In genomic region chr1:229118662-229119061, GRCh38 we compare ENCODE assay signal across 15 cellular contexts.
DNase-seq lines count a peak whose midpoint lies in the region; TF ChIP-seq lines count a peak whose summit lies in the region.
"Had no signal": no experiment of that assay in that cellular context is flagged by ENCODE, and none has a peak within 500 bp of the region (broad histone marks: within the 10 kb centered on the region; RNA-seq: fewer than 3 reads in every experiment).

No MANE protein-coding gene starts in this region.

- H3K27ac Mint-ChIP-seq in progenitor cell of endocrine pancreas: peak overlapping the region; percentile 31
- no peak overlapping the region for H3K27ac Mint-ChIP-seq in activated CD4-positive, alpha-beta T cell treated with anti-CD3 and anti-CD28 coated beads, Interleukin-2, amount 10 ng/mL, durations not matched to agents 24 days and 14 days

- TF ChIP-seq CTCF in RWPE1 (conservative IDR thresholded peaks at IDR 0.05; ENCODE audit: low read depth) (no peak), esophagus squamous epithelium (IDR thresholded peaks at IDR 0.05) (no peak), progenitor cell of endocrine pancreas (IDR thresholded peaks at IDR 0.05; ENCODE audit: unreplicated experiment) (no peak)

- no peak overlapping the region for H3K9ac ChIP-seq in BLaER1

- intact Hi-C loops in esophagus squamous epithelium (cut with DNase I): no loop called here
- intact Hi-C loops in activated CD4-positive, alpha-beta T cell treated with anti-CD3 and anti-CD28 coated beads, Interleukin-2, amount 10 ng/mL, durations not matched to agents 24 days and 14 days (cut with micrococcal nuclease): no loop called here

- H3K27me3 ChIP-seq in BLaER1 (no peaks in the 10 kb centered on the region), esophagus squamous epithelium (no peaks in the 10 kb centered on the region)

- POLR2A ChIA-PET in RWPE1 (lab: Yijun Ruan, JAX; ENCODE audit: low non-redundant PET): no interaction called here

- H3K4me2 ChIP-seq in BLaER1: peak overlapping the region; percentile 89; the same call in 1 of the 2 replicates

- H3K27ac ChIP-seq in BLaER1 (no peak overlapping the region; the same call in 1 of the 2 replicates), RWPE1 (peak overlapping the region; percentile 85), esophagus squamous epithelium (peak overlapping the region in 3 of 4 donors; percentile 28 to 80 (median 30))

- H3K4me3 ChIP-seq in BLaER1: 0 out of 2 replicates have a peak overlapping the region, but pooled peaks have one; percentile 6
- H3K4me3 ChIP-seq in esophagus squamous epithelium: no peak overlapping the region
- H3K4me3 ChIP-seq: GM12878, K562 had no signal

- peaks cover 1% of the 10 kb centered on the region for H3K36me3 Mint-ChIP-seq in progenitor cell of endocrine pancreas (ENCODE audit: insufficient read depth)
- no peaks in the 10 kb centered on the region for H3K36me3 Mint-ChIP-seq in activated CD4-positive, alpha-beta T cell treated with anti-CD3 and anti-CD28 coated beads, Interleukin-2, amount 10 ng/mL, durations not matched to agents 24 days and 14 days (ENCODE audit: low read depth)

- DNase-seq in RWPE1 (ENCODE audit: low spot score) (no peak), esophagus squamous epithelium (lab: John Stamatoyannopoulos, UW) (no peak), progenitor cell of endocrine pancreas (ENCODE audit: low spot score, unreplicated experiment) (no peak), HK-2 (ENCODE audit: unreplicated experiment) (no peak), retina (no peak)
- no peak for DNase-seq in activated CD4-positive, alpha-beta T cell treated with anti-CD3 and anti-CD28 coated beads, Interleukin-2, amount 10 ng/mL, durations not matched to agents 24 days and 14 days
- no peak for DNase-seq in activated CD4-positive, alpha-beta T cell treated with anti-CD3 and anti-CD28 coated beads for 1 hour
- DNase-seq: DMS 273 treated with DMSO at 0.1 percent for 48 hours, GDM1, HCEC 1CT, NCI-H146, NCI-H2081 treated with DMSO at 0.1 percent for 48 hours had no signal

- H3K36me3 ChIP-seq in BLaER1 (no peaks in the 10 kb centered on the region), esophagus squamous epithelium (no peaks in the 10 kb centered on the region)

- H3K4me1 ChIP-seq in BLaER1 (peaks cover 86% of the 10 kb centered on the region), esophagus squamous epithelium (peaks cover 0 to 17% (median 10%) of the 10 kb centered on the region in 3 donors)

- H3K4me1 Mint-ChIP-seq in progenitor cell of endocrine pancreas (ENCODE audit: low read depth): peaks cover 25% of the 10 kb centered on the region
- peaks cover 5% of the 10 kb centered on the region for H3K4me1 Mint-ChIP-seq in activated CD4-positive, alpha-beta T cell treated with anti-CD3 and anti-CD28 coated beads, Interleukin-2, amount 10 ng/mL, durations not matched to agents 24 days and 14 days

- H4K20me1 ChIP-seq in BLaER1: no peaks in the 10 kb centered on the region

- H3K27me3 Mint-ChIP-seq in progenitor cell of endocrine pancreas: no peaks in the 10 kb centered on the region
- peaks cover 6% of the 10 kb centered on the region for H3K27me3 Mint-ChIP-seq in activated CD4-positive, alpha-beta T cell treated with anti-CD3 and anti-CD28 coated beads, Interleukin-2, amount 10 ng/mL, durations not matched to agents 24 days and 14 days

- H3K9me3 ChIP-seq in BLaER1: peaks cover 17% of the 10 kb centered on the region
- H3K9me3 ChIP-seq in esophagus squamous epithelium: no peaks in the 10 kb centered on the region

- no peak overlapping the region for H3K4me3 Mint-ChIP-seq in progenitor cell of endocrine pancreas (ENCODE audit: low read depth)
- no peak overlapping the region for H3K4me3 Mint-ChIP-seq in activated CD4-positive, alpha-beta T cell treated with anti-CD3 and anti-CD28 coated beads, Interleukin-2, amount 10 ng/mL, durations not matched to agents 24 days and 14 days

- peaks cover 7% of the 10 kb centered on the region for H3K9me3 Mint-ChIP-seq in progenitor cell of endocrine pancreas (ENCODE audit: low read depth)
- no peaks in the 10 kb centered on the region for H3K9me3 Mint-ChIP-seq in activated CD4-positive, alpha-beta T cell treated with anti-CD3 and anti-CD28 coated beads, Interleukin-2, amount 10 ng/mL, durations not matched to agents 24 days and 14 days

- CTCF ChIA-PET in RWPE1 (lab: Yijun Ruan, JAX): no interaction called here

- WGBS in esophagus squamous epithelium, 2 donors: 71 to 100% methylated on average over 1 of the region's 2 CpGs

- no peak for TF ChIP-seq POLR2A in esophagus squamous epithelium (IDR thresholded peaks at IDR 0.05)
